Comparison of ENCODE assay signal across 25 cellular contexts in genomic region chr22:49259870-49260615, GRCh38.
"Had no signal": no experiment of that assay in that cellular context is flagged by ENCODE, and none has a peak within 500 bp of the region (broad histone marks: within the 10 kb centered on the region; RNA-seq: fewer than 3 reads in every experiment).

No MANE protein-coding gene starts in this region.

- H3K9me3 ChIP-seq: colonic mucosa, spleen, upper lobe of right lung had no signal

- H3K27me3 ChIP-seq: colonic mucosa, upper lobe of right lung had no signal

- DNase-seq: activated CD4-positive, alpha-beta memory T cell treated with anti-CD3 and anti-CD28 coated beads for 36 hours; activated CD4-positive, alpha-beta T cell treated with anti-CD3 and anti-CD28 coated beads for 48 hours; activated CD4-positive, CD25-positive, alpha-beta regulatory T cell; activated CD8-positive, alpha-beta memory T cell treated with anti-CD3 and anti-CD28 coated beads, Interleukin-2, amount 50 U/mL, for 4 hours; activated T-cell treated with anti-CD3 and anti-CD28 coated beads, Interleukin-2, amount 50 U/mL, for 1 hour; anterior cingulate cortex; colonic mucosa; effector memory CD8-positive, alpha-beta T cell; foreskin fibroblast; hippocampal formation; kidney; mammary epithelial cell; naive B cell; occipital lobe; right cardiac atrium; spleen; stimulated activated naive CD8-positive, alpha-beta T cell treated with anti-CD3 and anti-CD28 coated beads, Interleukin-15, Interleukin-2, amounts not matched to agents 100 U/mL and 50 U/mL, for 24 hours had no signal

- H3K4me3 ChIP-seq: colonic mucosa, dorsolateral prefrontal cortex, SK-N-MC, spleen, upper lobe of right lung had no signal

- H3K4me1 ChIP-seq: colonic mucosa, spleen, upper lobe of right lung had no signal

- FAIRE-seq: bronchial epithelial cell, kidney had no signal

- H3K36me3 Mint-ChIP-seq: activated CD4-positive, alpha-beta memory T cell treated with anti-CD3 and anti-CD28 coated beads for 36 hours; activated naive CD8-positive, alpha-beta T cell; mesothelial cell of epicardium; naive B cell had no signal

- H3K27ac ChIP-seq: colonic mucosa, dorsolateral prefrontal cortex, SK-N-MC, spleen, upper lobe of right lung had no signal

- ATAC-seq: effector memory CD8-positive, alpha-beta T cell; esophagus mucosa; left colon; upper lobe of right lung had no signal

- H3K4me1 Mint-ChIP-seq: mesothelial cell of epicardium, naive B cell had no signal

- H3K9me3 Mint-ChIP-seq: activated CD4-positive, alpha-beta memory T cell treated with anti-CD3 and anti-CD28 coated beads for 36 hours; effector memory CD8-positive, alpha-beta T cell; mesothelial cell of epicardium had no signal

- H3K36me3 ChIP-seq: colonic mucosa, spleen, upper lobe of right lung had no signal

- H3K4me3 Mint-ChIP-seq: activated CD4-positive, alpha-beta memory T cell treated with anti-CD3 and anti-CD28 coated beads for 36 hours; activated naive CD8-positive, alpha-beta T cell; effector memory CD8-positive, alpha-beta T cell; mesothelial cell of epicardium had no signal

- H3K27ac Mint-ChIP-seq: activated CD4-positive, alpha-beta memory T cell treated with anti-CD3 and anti-CD28 coated beads for 36 hours; activated naive CD8-positive, alpha-beta T cell; effector memory CD8-positive, alpha-beta T cell; mesothelial cell of epicardium; naive B cell had no signal
